ENCODE assay signal across 9 cellular contexts in genomic region chrX:110086916-110087484, GRCh38.
A peak's percentile ranks its signal among the peaks of the same experiment; 100 is the strongest.
DNase-seq lines count a peak whose midpoint lies in the region; ATAC-seq and TF ChIP-seq lines count a peak whose summit lies in the region.
"Had no signal": no experiment of that assay in that cellular context is flagged by ENCODE, and none has a peak within 500 bp of the region (broad histone marks: within the 10 kb centered on the region; RNA-seq: fewer than 3 reads in every experiment).

No MANE protein-coding gene starts in this region.

- no peak overlapping the region for H3K4me3 Mint-ChIP-seq in activated T-cell treated with anti-CD3 and anti-CD28 coated beads, Interleukin-2, amount 50 U/mL, for 4 hours
- H3K4me3 Mint-ChIP-seq: brain had no signal

- WGBS in stomach, 5 donors = 41 to 77% (median 59%) methylated on average over 2 of the region's 2 CpGs

- peaks cover 14% of the 10 kb centered on the region for H3F3A ChIP-seq in PC-3 (ENCODE audit: low read length, unreplicated experiment)

- ATAC-seq in activated T-cell treated with anti-CD3 and anti-CD28 coated beads, Interleukin-2, amount 50 U/mL, for 4 hours = peak; percentile 63 to 67
- ATAC-seq in PC-3 (peak; percentile 70), GM21515 (IDR thresholded peaks at IDR 0.05; ENCODE audit: unreplicated experiment) (no peak)

- DNase-seq in activated T-cell treated with anti-CD3 and anti-CD28 coated beads, Interleukin-2, amount 50 U/mL, for 4 hours = no peak
- DNase-seq in activated T-cell treated with anti-CD3 and anti-CD28 coated beads for 4 hours = no peak
- peak; percentile 90 for DNase-seq in PC-3
- DNase-seq in fibroblast of peridontal ligament (ENCODE audit: extremely low read depth) = peak; percentile 87
- DNase-seq in stomach = no peak
- DNase-seq in activated effector memory CD4-positive, alpha-beta T cell treated with Interleukin-2 at 50 U/mL for 16 hours = no peak
- no peak for DNase-seq in activated naive CD4-positive, alpha-beta T cell treated with anti-CD3 and anti-CD28 coated beads, Interleukin-2, amount 50 U/mL, for 16 hours

- peak overlapping the region; percentile 88 for H3K4me2 ChIP-seq in PC-3 (ENCODE audit: low read length)

- H3K9me3 ChIP-seq in PC-3 (ENCODE audit: low read length) (no peaks in the 10 kb centered on the region), stomach (no peaks in the 10 kb centered on the region)

- CTCF ChIA-PET in PC-3 (lab: Charles Lee) = interaction anchor here (0.6 kb wide), 1 partner anchor 328 kb away, joined by 4 read pairs; no protein-coding TSS in a partner anchor

- H3K36me3 ChIP-seq in PC-3 (ENCODE audit: low read depth, low read length) (no peaks in the 10 kb centered on the region), stomach (no peaks in the 10 kb centered on the region)

- TF ChIP-seq POLR2A in stomach (IDR thresholded peaks at IDR 0.05) = no peak

- H3K9me2 ChIP-seq in PC-3 (replicated peaks; ENCODE audit: low read length) = no peaks in the 10 kb centered on the region

- no TSS peak for BruUV-seq in PC-3 (replicated peaks; lab: Mats Ljungman, UMichigan)

- H3K27ac ChIP-seq in PC-3 (ENCODE audit: low read length) (peak overlapping the region; percentile 100), stomach (peak overlapping the region in 3 of 5 donors; percentile 55 to 73 (median 67))

- peaks cover 19% of the 10 kb centered on the region for H3K4me1 Mint-ChIP-seq in activated T-cell treated with anti-CD3 and anti-CD28 coated beads, Interleukin-2, amount 50 U/mL, for 4 hours (ENCODE audit: low read depth)

- H3K36me3 Mint-ChIP-seq in activated T-cell treated with anti-CD3 and anti-CD28 coated beads, Interleukin-2, amount 50 U/mL, for 4 hours (ENCODE audit: insufficient read depth) = no peaks in the 10 kb centered on the region

- no peak for TF ChIP-seq CTCF in PC-3 (conservative IDR thresholded peaks at IDR 0.05; ENCODE audit: low read depth, low read length)
- no peak for TF ChIP-seq CTCF in stomach (IDR thresholded peaks at IDR 0.05)

- H3K4me3 ChIP-seq in PC-3 (ENCODE audit: low read length) = peak overlapping the region; percentile 59; the same call in 1 of the 2 replicates
- H3K4me3 ChIP-seq in stomach = no peak overlapping the region

- H3K4me1 ChIP-seq in PC-3 (ENCODE audit: insufficient read depth, low read length) = peaks cover 45% of the 10 kb centered on the region
- H3K4me1 ChIP-seq in stomach = peaks cover 0 to 47% (median 10%) of the 10 kb centered on the region in 4 donors

- intact Hi-C loops in PC-3 (cut with micrococcal nuclease) = loop anchor here (1.0 to 5.0 kb wide), 2 partner anchors 83 to 135 kb away; no protein-coding TSS in a partner anchor
- intact Hi-C loops in stomach (cut with DNase I; ENCODE audit: low total_unique reads) = no loop called here

- H3K9me3 Mint-ChIP-seq in activated T-cell treated with anti-CD3 and anti-CD28 coated beads, Interleukin-2, amount 50 U/mL, for 4 hours = no peaks in the 10 kb centered on the region

- no peak for TF ChIP-seq EP300 in stomach (IDR thresholded peaks at IDR 0.05)

- H3K27me3 Mint-ChIP-seq in activated T-cell treated with anti-CD3 and anti-CD28 coated beads, Interleukin-2, amount 50 U/mL, for 4 hours (ENCODE audit: low read depth) = no peaks in the 10 kb centered on the region

- peaks cover 7% of the 10 kb centered on the region; the same call in 1 of the 2 replicates for H3K79me2 ChIP-seq in PC-3 (ENCODE audit: low read length)

- H3K27me3 ChIP-seq in PC-3 (ENCODE audit: low read length) (no peaks in the 10 kb centered on the region), stomach (no peaks in the 10 kb centered on the region)

- no peak overlapping the region for H2AFZ ChIP-seq in PC-3 (ENCODE audit: low read length)

- no peaks in the 10 kb centered on the region for H4K20me1 ChIP-seq in PC-3 (ENCODE audit: low read length)

- peak overlapping the region; percentile 94 for H3K9ac ChIP-seq in PC-3 (ENCODE audit: low read length)

- POLR2A ChIA-PET in PC-3 (lab: Charles Lee; ENCODE audit: unreplicated experiment) = interaction anchor here (0.6 to 0.8 kb wide), 2 partner anchors 50 to 183 kb away, joined by 4 to 6 read pairs; no protein-coding TSS in a partner anchor

Comparison
In these comparisons a context has a peak if more than half of its experiments do, and no peak if none do; other contexts are left out.
1. DNase-seq: peak in PC-3 (single experiment) and fibroblast of peridontal ligament (single experiment); none in activated T-cell treated with anti-CD3 and anti-CD28 coated beads, Interleukin-2, amount 50 U/mL, for 4 hours (single experiment), activated T-cell treated with anti-CD3 and anti-CD28 coated beads for 4 hours (single experiment), stomach (single experiment), activated effector memory CD4-positive, alpha-beta T cell treated with Interleukin-2 at 50 U/mL for 16 hours (single experiment) and activated naive CD4-positive, alpha-beta T cell treated with anti-CD3 and anti-CD28 coated beads, Interleukin-2, amount 50 U/mL, for 16 hours (single experiment).